ENCODE assay signal across 15 cellular contexts in the genomic region with DNA sequence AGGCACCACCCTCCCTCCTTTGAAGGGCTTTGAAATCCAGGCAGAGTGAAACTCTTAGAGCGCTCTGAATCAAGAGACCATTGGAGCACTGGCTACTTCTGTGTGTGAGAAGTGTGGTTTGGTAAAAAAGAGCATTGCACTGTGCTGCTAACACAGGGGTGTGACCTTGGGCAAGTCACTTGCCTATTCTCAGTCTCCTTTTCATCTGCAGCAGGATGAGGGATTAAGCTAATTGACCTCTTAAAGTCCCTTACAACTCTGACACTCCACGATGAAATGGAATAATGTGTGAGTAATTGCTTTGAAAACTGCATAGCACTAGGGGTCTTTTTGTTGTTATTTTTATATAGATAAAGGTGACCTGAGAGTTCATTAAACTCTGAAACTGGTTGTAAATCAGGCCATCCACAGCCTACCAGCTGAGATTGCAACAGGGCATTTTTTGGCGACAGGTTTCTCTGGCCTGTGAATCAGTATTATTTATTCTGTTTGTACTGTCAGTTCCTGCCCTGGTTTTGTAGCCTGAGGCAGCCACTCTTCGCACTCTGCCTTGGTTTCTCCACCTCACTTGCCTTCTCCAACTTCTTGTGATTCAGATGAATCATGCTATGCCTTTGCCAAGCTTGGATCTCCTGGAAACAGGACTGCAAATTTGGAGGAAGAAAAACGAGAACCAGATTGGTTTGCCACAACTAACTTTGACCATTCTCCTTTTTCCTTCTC.
A peak's percentile ranks its signal among the peaks of the same experiment; 100 is the strongest.
DNase-seq lines count a peak whose midpoint lies in the region; ATAC-seq and TF ChIP-seq lines count a peak whose summit lies in the region.
"Had no signal": no experiment of that assay in that cellular context is flagged by ENCODE, and none has a peak within 500 bp of the region (broad histone marks: within the 10 kb centered on the region; RNA-seq: fewer than 3 reads in every experiment).

No MANE protein-coding gene starts in this region.

- no peaks in the 10 kb centered on the region for H3K79me2 ChIP-seq in parathyroid adenoma

- H3K27ac ChIP-seq in adrenal gland (peak overlapping the region in 3 of 5 donors; percentile 50 to 68 (median 62)), parathyroid adenoma (peak overlapping the region; percentile 26)

- TF ChIP-seq CTCF in adrenal gland (IDR thresholded peaks at IDR 0.05) (no peak), foreskin fibroblast (IDR thresholded peaks at IDR 0.05; ENCODE audit: low read depth, low read length) (no peak), parathyroid adenoma (IDR thresholded peaks at IDR 0.05) (no peak)

- H3K9me3 ChIP-seq in adrenal gland (replicated peaks in 1 of 3) (no peaks in the 10 kb centered on the region), parathyroid adenoma (ENCODE audit: control insufficient read depth, low read length) (no peaks in the 10 kb centered on the region)
- H3K9me3 ChIP-seq: upper lobe of right lung had no signal

- H3K36me3 ChIP-seq in adrenal gland (replicated peaks in 1 of 2) (no peaks in the 10 kb centered on the region), parathyroid adenoma (ENCODE audit: control insufficient read depth, insufficient read depth, low read length) (no peaks in the 10 kb centered on the region)
- H3K36me3 ChIP-seq: upper lobe of right lung had no signal

- H3K4me2 ChIP-seq in parathyroid adenoma (ENCODE audit: low read length), result no peak overlapping the region

- TF ChIP-seq POLR2A in adrenal gland (IDR thresholded peaks at IDR 0.05), result no peak

- peak overlapping the region; percentile 57 for H2AFZ ChIP-seq in parathyroid adenoma

- H3K9ac ChIP-seq in parathyroid adenoma, result no peak overlapping the region

- H3K4me3 ChIP-seq in adrenal gland, result no peak overlapping the region
- H3K4me3 ChIP-seq in foreskin fibroblast (ENCODE audit: low read depth in 1 of 2, low read length in 2 of 2), result no peak overlapping the region
- no peak overlapping the region for H3K4me3 ChIP-seq in parathyroid adenoma (ENCODE audit: low read depth, low read length)
- H3K4me3 ChIP-seq: skin epidermis, upper lobe of right lung had no signal

- no peaks in the 10 kb centered on the region for H3K27me3 ChIP-seq in adrenal gland
- H3K27me3 ChIP-seq in parathyroid adenoma (ENCODE audit: control insufficient read depth, insufficient read depth, low read length), result no peaks in the 10 kb centered on the region
- H3K27me3 ChIP-seq: upper lobe of right lung had no signal

- ATAC-seq in GM21526 (IDR thresholded peaks at IDR 0.05; ENCODE audit: low FRiP score, unreplicated experiment) (no peak), HG03432 (IDR thresholded peaks at IDR 0.05; ENCODE audit: unreplicated experiment) (no peak)
- ATAC-seq: activated T-cell treated with anti-CD3 and anti-CD28 coated beads, Interleukin-2, amount 50 U/mL, for 4 hours; left cardiac atrium; stimulated activated effector memory CD8-positive, alpha-beta T cell treated with anti-CD3 and anti-CD28 coated beads, Interleukin-12 subunit alpha, Interleukin-12 subunit beta, amount 100 ng/mL, for 72 hours; upper lobe of right lung had no signal

- WGBS in adrenal gland, 4 donors, result 44 to 45% (median 45%) methylated on average over 5 of the region's 5 CpGs

- peak; percentile 37 for DNase-seq in ELR (ENCODE audit: low read depth)
- DNase-seq in adrenal gland, result peak in 6 of 7 donors; percentile 54 to 69 (median 61)
- peak; percentile 63 to 74 for DNase-seq in foreskin fibroblast
- no peak for DNase-seq in SK-N-DZ (ENCODE audit: low spot score)
- DNase-seq in COLO668 (lab: John Stamatoyannopoulos, UW; ENCODE audit: unreplicated experiment), result no peak
- DNase-seq: activated T-cell treated with anti-CD3 and anti-CD28 coated beads, Interleukin-2, amount 50 U/mL, for 4 hours; hippocampal formation; left cardiac atrium; NCI-H1105; upper lobe of right lung had no signal

- intact Hi-C loops in adrenal gland (cut with DNase I), result loop anchor here in 1 of 2 donors (10.0 kb wide), 1 partner anchor 242 kb away; the partner anchor contains the start of gene CCND2

- H3K4me1 ChIP-seq in adrenal gland (replicated peaks in 1 of 2) (peaks cover 21% of the 10 kb centered on the region in 2 donors), parathyroid adenoma (peaks cover 31% of the 10 kb centered on the region)

Comparison
In these comparisons a context has a peak if more than half of its experiments do, and no peak if none do; other contexts are left out.
1. DNase-seq: peak in ELR (single experiment), adrenal gland (6 of 7) and foreskin fibroblast (2 of 2); none in SK-N-DZ (single experiment) and COLO668 (single experiment).